In genomic region chr5:122182491-122182921, GRCh38 we compare ENCODE assay signal across 9 cellular contexts. TPM values are rescaled to one million over a fixed set of nuclear protein-coding genes. Genes with fewer than 3 reads are reported as not detected.
DNase-seq lines count a peak whose midpoint lies in the region; ATAC-seq and TF ChIP-seq lines count a peak whose summit lies in the region.
"Had no signal": no experiment of that assay in that cellular context is flagged by ENCODE, and none has a peak within 500 bp of the region (broad histone marks: within the 10 kb centered on the region; RNA-seq: fewer than 3 reads in every experiment).

No MANE protein-coding gene starts in this region.

- TF ChIP-seq CTCF in MCF 10A (IDR thresholded peaks at IDR 0.05; ENCODE audit: unreplicated experiment) (no peak), transverse colon (IDR thresholded peaks at IDR 0.05) (no peak)

- peaks cover 43% of the 10 kb centered on the region for H3K4me1 Mint-ChIP-seq in MCF 10A (ENCODE audit: insufficient read depth, unreplicated experiment)

- in situ Hi-C loops in transverse colon (cut with MboI; ENCODE audit: low pct_ligation_motif_present in 1 of 4, low pct_unique_long_range_greater_than_20kb in 1 of 4, low sequenced_read_pairs in 3 of 4): no loop called here

- H3K4me1 ChIP-seq in transverse colon: peaks cover 7 to 37% (median 18%) of the 10 kb centered on the region in 4 donors
- H3K4me1 ChIP-seq: pancreas had no signal

- H3K4me3 Mint-ChIP-seq in MCF 10A (ENCODE audit: unreplicated experiment): peak overlapping the region; percentile 62
- H3K4me3 Mint-ChIP-seq: activated naive CD8-positive, alpha-beta T cell had no signal

- no peak for TF ChIP-seq EP300 in transverse colon (IDR thresholded peaks at IDR 0.05; ENCODE audit: low read depth)

- CTCF ChIA-PET in MCF 10A (lab: Yijun Ruan, JAX): interaction anchor here (0.5 to 7.8 kb wide), 17 partner anchors 12 to 621 kb away, joined by 3 to 58 read pairs (median 5); no protein-coding TSS in a partner anchor

- BruUV-seq in MCF 10A (replicated peaks; lab: Mats Ljungman, UMichigan): no TSS peak

- H3K27ac ChIP-seq in transverse colon: peak overlapping the region; percentile 77 to 87 (median 80)
- H3K27ac ChIP-seq: pancreas had no signal

- H3K27me3 Mint-ChIP-seq in MCF 10A (ENCODE audit: insufficient read depth, unreplicated experiment): no peaks in the 10 kb centered on the region

- H3K9me3 ChIP-seq in transverse colon: no peaks in the 10 kb centered on the region
- H3K9me3 ChIP-seq: pancreas had no signal

- POLR2A ChIA-PET in MCF 10A (lab: Yijun Ruan, JAX): interaction anchor here (0.6 to 5.3 kb wide), 46 partner anchors 8 to 1241 kb away, joined by 3 to 140 read pairs (median 4); partner anchors contain the start of genes CEP120, LOX, SNX2 and SNX24

- peak overlapping the region in 1 of 4 donors; percentile 21 for H3K4me3 ChIP-seq in transverse colon
- H3K4me3 ChIP-seq: pancreas had no signal

- no peaks in the 10 kb centered on the region for H3K36me3 ChIP-seq in transverse colon
- H3K36me3 ChIP-seq: pancreas had no signal

- intact Hi-C loops in MCF 10A (cut with micrococcal nuclease) (loop anchor here (5.0 kb wide), 4 partner anchors 215 to 1315 kb away; partner anchors contain the start of genes PPIC and SNX24), left colon (cut with DNase I, micrococcal nuclease) (no loop called here), transverse colon (cut with DNase I; ENCODE audit: low total_unique reads) (no loop called here)

- ATAC-seq in left colon (peak; percentile 75), GM21786 (IDR thresholded peaks at IDR 0.05; ENCODE audit: unreplicated experiment) (no peak), GM18511 (IDR thresholded peaks at IDR 0.05; ENCODE audit: unreplicated experiment) (no peak)

- H3K27me3 ChIP-seq in transverse colon: no peaks in the 10 kb centered on the region
- H3K27me3 ChIP-seq: pancreas had no signal

- H3K36me3 Mint-ChIP-seq in MCF 10A (ENCODE audit: insufficient read depth, unreplicated experiment): no peaks in the 10 kb centered on the region
- H3K36me3 Mint-ChIP-seq: activated naive CD8-positive, alpha-beta T cell had no signal

- peak; percentile 15 for DNase-seq in NCI-H1092 (lab: John Stamatoyannopoulos, UW)
- DNase-seq in MCF 10A (ENCODE audit: unreplicated experiment): peak; percentile 96
- peak; percentile 80 to 85 for DNase-seq in left colon
- peak; percentile 81 for DNase-seq in transverse colon
- DNase-seq in NOMO-1 treated with DMSO at 0.1 percent for 48 hours (lab: John Stamatoyannopoulos, UW; ENCODE audit: unreplicated experiment): no peak
- DNase-seq: pancreas had no signal

- no peaks in the 10 kb centered on the region for H3K9me3 Mint-ChIP-seq in MCF 10A (ENCODE audit: unreplicated experiment)

- 27 to 43% methylated on average over 7 of the region's 7 CpGs for WGBS in transverse colon (ENCODE audit: low coverage in 1 of 2), 2 donors

- TF ChIP-seq POLR2A in transverse colon (IDR thresholded peaks at IDR 0.05): no peak

- H3K27ac Mint-ChIP-seq in MCF 10A (ENCODE audit: low read depth, unreplicated experiment): peak overlapping the region; percentile 85
- H3K27ac Mint-ChIP-seq: activated naive CD8-positive, alpha-beta T cell had no signal

RNA-seq across cellular contexts. Expression of gene ZNF474, which starts 53.2 kb away (rescaled TPM):
- 0.25 and 0.56 TPM in 2 replicates for total RNA-seq in MCF 10A (2022)
- total RNA-seq in left colon: not detected
- total RNA-seq in transverse colon: not detected
